Comparison of ENCODE assay signal across 30 cellular contexts in genomic region chr6:26581164-26581915, GRCh38. TPM values are rescaled to one million over a fixed set of nuclear protein-coding genes. Genes with fewer than 3 reads are reported as not detected.
DNase-seq lines count a peak whose midpoint lies in the region; ATAC-seq, FAIRE-seq and TF ChIP-seq lines count a peak whose summit lies in the region.
"Had no signal": no experiment of that assay in that cellular context is flagged by ENCODE, and none has a peak within 500 bp of the region (broad histone marks: within the 10 kb centered on the region; RNA-seq: fewer than 3 reads in every experiment).

No MANE protein-coding gene starts in this region.

- no peak overlapping the region for H3K4me3 ChIP-seq in OCI-LY7 (ENCODE audit: low read depth, low read length, poor library complexity, severe bottlenecking)
- H3K4me3 ChIP-seq in K562 = no peak overlapping the region
- H3K4me3 ChIP-seq: BLaER1, GM12878 had no signal

- TF ChIP-seq POLR2A in K562 (conservative IDR thresholded peaks at IDR 0.05) = no peak

- H3K4me3 Mint-ChIP-seq in activated T-cell treated with anti-CD3 and anti-CD28 coated beads, Interleukin-2, amount 50 U/mL, for 72 hours = peak overlapping the region; percentile 30 to 62
- no peak overlapping the region for H3K4me3 Mint-ChIP-seq in activated T-cell treated with anti-CD3 and anti-CD28 coated beads, Interleukin-2, amount 50 U/mL, for 4 hours
- H3K4me3 Mint-ChIP-seq in stimulated activated naive CD8-positive, alpha-beta T cell treated with anti-CD3 and anti-CD28 coated beads, Interleukin-15, amount 100 ng/mL, for 72 hours = no peak overlapping the region
- H3K4me3 Mint-ChIP-seq in naive thymus-derived CD8-positive, alpha-beta T cell = no peak overlapping the region
- H3K4me3 Mint-ChIP-seq: B cell; CD14-positive monocyte; CD4-positive, alpha-beta memory T cell; CD4-positive, CD25-positive, alpha-beta regulatory T cell; CD8-positive, alpha-beta memory T cell had no signal

- CTCF ChIA-PET in OCI-LY7 (lab: Charles Lee; ENCODE audit: unreplicated experiment) (interaction anchor here (0.6 kb wide), 1 partner anchor 14 kb away, joined by 3 read pairs; no protein-coding TSS in a partner anchor), K562 (lab: Yijun Ruan, JAX; ENCODE audit: low intra/inter-chr PET ratio) (no interaction called here)

- H3K9me1 ChIP-seq in K562 (ENCODE audit: control insufficient read depth, insufficient read depth, low read length) = no peaks in the 10 kb centered on the region

- peaks cover 30% of the 10 kb centered on the region for H3K4me1 Mint-ChIP-seq in activated T-cell treated with anti-CD3 and anti-CD28 coated beads, Interleukin-2, amount 50 U/mL, for 72 hours (ENCODE audit: low read depth)
- H3K4me1 Mint-ChIP-seq in activated T-cell treated with anti-CD3 and anti-CD28 coated beads, Interleukin-2, amount 50 U/mL, for 4 hours (ENCODE audit: low read depth) = peaks cover 14% of the 10 kb centered on the region
- H3K4me1 Mint-ChIP-seq in stimulated activated naive CD8-positive, alpha-beta T cell treated with anti-CD3 and anti-CD28 coated beads, Interleukin-15, amount 100 ng/mL, for 72 hours = peaks cover 31% of the 10 kb centered on the region
- H3K4me1 Mint-ChIP-seq in naive thymus-derived CD8-positive, alpha-beta T cell = peaks cover 2 to 18% (median 14%) of the 10 kb centered on the region in 4 donors

- H3K4me1 ChIP-seq in OCI-LY7 (ENCODE audit: insufficient read depth, low read length, poor library complexity, severe bottlenecking) = peaks cover 3% of the 10 kb centered on the region
- H3K4me1 ChIP-seq in K562 (replicated peaks in 1 of 2; ENCODE audit: control insufficient read depth in 2 of 2, insufficient read depth in 2 of 2, low read length in 2 of 2) = peaks cover 12 to 16% of the 10 kb centered on the region in 2 experiments; a peak in 4 of 5 replicates

- no TSS peak for BruUV-seq in OCI-LY7 (replicated peaks; lab: Mats Ljungman, UMichigan)
- BruUV-seq in K562 (replicated peaks; lab: Mats Ljungman, UMichigan) = no TSS peak

- H3K9ac ChIP-seq in K562 (ENCODE audit: insufficient read depth in 1 of 2, low read depth in 2 of 2, low read length in 2 of 2) = no peak overlapping the region
- H3K9ac ChIP-seq: BLaER1 had no signal

- intact Hi-C loops in OCI-LY7 (cut with micrococcal nuclease; ENCODE audit: unreplicated experiment) = no loop called here
- intact Hi-C loops in K562 (cut with micrococcal nuclease) = no loop called here

- peak overlapping the region; percentile 62 for H3K27ac Mint-ChIP-seq in activated T-cell treated with anti-CD3 and anti-CD28 coated beads, Interleukin-2, amount 50 U/mL, for 72 hours
- peak overlapping the region; percentile 1 to 84 for H3K27ac Mint-ChIP-seq in stimulated activated naive CD8-positive, alpha-beta T cell treated with anti-CD3 and anti-CD28 coated beads, Interleukin-15, amount 100 ng/mL, for 72 hours
- H3K27ac Mint-ChIP-seq in naive thymus-derived CD8-positive, alpha-beta T cell = no peak overlapping the region
- H3K27ac Mint-ChIP-seq: B cell; CD4-positive, CD25-positive, alpha-beta regulatory T cell; CD8-positive, alpha-beta memory T cell had no signal

- peak; percentile 48 to 63 for ATAC-seq in activated T-cell treated with anti-CD3 and anti-CD28 coated beads, Interleukin-2, amount 50 U/mL, for 72 hours (replicated peaks in 1 of 2)
- ATAC-seq in activated T-cell treated with anti-CD3 and anti-CD28 coated beads, Interleukin-2, amount 50 U/mL, for 4 hours = no peak
- ATAC-seq in stimulated activated naive CD8-positive, alpha-beta T cell treated with anti-CD3 and anti-CD28 coated beads, Interleukin-15, amount 100 ng/mL, for 72 hours = peak; percentile 75
- ATAC-seq in stimulated activated naive CD8-positive, alpha-beta T cell treated with anti-CD3 and anti-CD28 coated beads, Interleukin-15, Interleukin-2, amounts not matched to agents 100 U/mL and 50 U/mL, for 24 hours = no peak
- no peak for ATAC-seq in K562
- no peak for ATAC-seq in naive thymus-derived CD8-positive, alpha-beta T cell
- ATAC-seq: GM12878 had no signal

- H3K9me3 Mint-ChIP-seq in activated T-cell treated with anti-CD3 and anti-CD28 coated beads, Interleukin-2, amount 50 U/mL, for 72 hours = peaks cover 3 to 7% of the 10 kb centered on the region in 2 donors
- peaks cover 10% of the 10 kb centered on the region for H3K9me3 Mint-ChIP-seq in activated T-cell treated with anti-CD3 and anti-CD28 coated beads, Interleukin-2, amount 50 U/mL, for 4 hours
- H3K9me3 Mint-ChIP-seq in stimulated activated naive CD8-positive, alpha-beta T cell treated with anti-CD3 and anti-CD28 coated beads, Interleukin-15, amount 100 ng/mL, for 72 hours = peaks cover 9 to 12% of the 10 kb centered on the region in 2 donors
- H3K9me3 Mint-ChIP-seq in naive thymus-derived CD8-positive, alpha-beta T cell = peaks cover 0 to 23% (median 9%) of the 10 kb centered on the region in 9 donors

- 21% methylated on average over 4 of the region's 4 CpGs for WGBS in K562 (ENCODE audit: insufficient coverage, low coverage, missing lambda C conversion rate)

- no peaks in the 10 kb centered on the region for H3K27me3 ChIP-seq in K562 (ENCODE audit: control insufficient read depth in 2 of 2, insufficient read depth in 2 of 2, low read length in 2 of 2)
- H3K27me3 ChIP-seq: BLaER1 had no signal

- H3K79me2 ChIP-seq in OCI-LY7 (ENCODE audit: insufficient read depth, low read depth, low read length) (no peaks in the 10 kb centered on the region), K562 (ENCODE audit: control insufficient read depth, insufficient read depth, low read length) (no peaks in the 10 kb centered on the region)

- H3K9me2 ChIP-seq in OCI-LY7 (ENCODE audit: insufficient read depth, low read length) = no peaks in the 10 kb centered on the region

- in situ Hi-C loops in K562 (cut with MboI) = no loop called here

- FAIRE-seq in K562 (lab: Jason Lieb, UNC) = no peak
- FAIRE-seq: A204.1, GM12878, GM12892, GM18507, GM19239 had no signal

- H4K20me1 ChIP-seq in OCI-LY7 (ENCODE audit: insufficient read depth, low read length) (no peaks in the 10 kb centered on the region), K562 (replicated peaks; ENCODE audit: control insufficient read depth, insufficient read depth, low read length) (no peaks in the 10 kb centered on the region)
- H4K20me1 ChIP-seq: BLaER1 had no signal

- no peak for TF ChIP-seq RAD21 in K562 (CRISPR knock-in tag; conservative IDR thresholded peaks at IDR 0.05 in 1 of 2, IDR thresholded peaks at IDR 0.05 in 1 of 2)

- no peak overlapping the region for H3K4me2 ChIP-seq in OCI-LY7 (ENCODE audit: low read length)
- no peak overlapping the region for H3K4me2 ChIP-seq in K562 (ENCODE audit: insufficient read depth, low read length)
- H3K4me2 ChIP-seq: BLaER1 had no signal

- peaks cover 35% of the 10 kb centered on the region for H3K27me3 Mint-ChIP-seq in activated T-cell treated with anti-CD3 and anti-CD28 coated beads, Interleukin-2, amount 50 U/mL, for 72 hours (ENCODE audit: low read depth)
- peaks cover 4% of the 10 kb centered on the region for H3K27me3 Mint-ChIP-seq in activated T-cell treated with anti-CD3 and anti-CD28 coated beads, Interleukin-2, amount 50 U/mL, for 4 hours (ENCODE audit: low read depth)
- peaks cover 28% of the 10 kb centered on the region for H3K27me3 Mint-ChIP-seq in stimulated activated naive CD8-positive, alpha-beta T cell treated with anti-CD3 and anti-CD28 coated beads, Interleukin-15, amount 100 ng/mL, for 72 hours
- H3K27me3 Mint-ChIP-seq in naive thymus-derived CD8-positive, alpha-beta T cell = peaks cover 10 to 35% (median 17%) of the 10 kb centered on the region in 5 donors

- POLR2A ChIA-PET in OCI-LY7 (lab: Charles Lee) = interaction anchor here (0.7 kb wide), 1 partner anchor 679 kb away, joined by 3 read pairs; no protein-coding TSS in a partner anchor
- POLR2A ChIA-PET in K562 (lab: Yijun Ruan, JAX) = interaction anchor here (0.7 to 1.8 kb wide), 3 partner anchors 14 to 566 kb away, joined by 3 to 4 read pairs (median 4); a partner anchor contains a TSS
- POLR2A ChIA-PET in naive thymus-derived CD8-positive, alpha-beta T cell (lab: Charles Lee) = interaction anchor here (0.6 to 0.8 kb wide), 2 partner anchors 223 to 477 kb away, joined by 4 to 5 read pairs; no protein-coding TSS in a partner anchor

- H3K36me3 ChIP-seq in OCI-LY7 (ENCODE audit: insufficient read depth, low read length) = no peaks in the 10 kb centered on the region
- no peaks in the 10 kb centered on the region for H3K36me3 ChIP-seq in K562 (ENCODE audit: control insufficient read depth, insufficient read depth, low read length)
- H3K36me3 ChIP-seq: BLaER1 had no signal

- H3K27ac ChIP-seq in OCI-LY7 (ENCODE audit: low read depth, low read length, poor library complexity, severe bottlenecking) (no peak overlapping the region), K562 (ENCODE audit: extremely low read depth, low read depth, low read length) (no peak overlapping the region)
- H3K27ac ChIP-seq: BLaER1 had no signal

- H3K9me3 ChIP-seq in OCI-LY7 (ENCODE audit: low read length) (peaks cover 8% of the 10 kb centered on the region), K562 (replicated peaks; ENCODE audit: control insufficient read depth, insufficient read depth, low read depth, low read length) (no peaks in the 10 kb centered on the region; the same call in 1 of the 2 replicates)

- H2AFZ ChIP-seq in OCI-LY7 (ENCODE audit: low read length) (peak overlapping the region; percentile 66), K562 (ENCODE audit: low read depth, low read length) (no peak overlapping the region)

- peaks cover 7 to 9% of the 10 kb centered on the region in 2 donors for H3K36me3 Mint-ChIP-seq in activated T-cell treated with anti-CD3 and anti-CD28 coated beads, Interleukin-2, amount 50 U/mL, for 72 hours (ENCODE audit: insufficient read depth in 2 of 2)
- H3K36me3 Mint-ChIP-seq in activated T-cell treated with anti-CD3 and anti-CD28 coated beads, Interleukin-2, amount 50 U/mL, for 4 hours (ENCODE audit: insufficient read depth) = no peaks in the 10 kb centered on the region
- peaks cover 0 to 10% (median 0%) of the 10 kb centered on the region in 3 donors for H3K36me3 Mint-ChIP-seq in naive thymus-derived CD8-positive, alpha-beta T cell
- H3K36me3 Mint-ChIP-seq: CD14-positive monocyte; CD4-positive, CD25-positive, alpha-beta regulatory T cell had no signal

- DNase-seq in activated T-cell treated with anti-CD3 and anti-CD28 coated beads, Interleukin-2, amount 50 U/mL, for 72 hours = no peak
- DNase-seq in activated T-cell treated with anti-CD3 and anti-CD28 coated beads, Interleukin-2, amount 50 U/mL, for 4 hours = no peak
- DNase-seq in stimulated activated naive CD8-positive, alpha-beta T cell treated with anti-CD3 and anti-CD28 coated beads, Interleukin-15, amount 100 ng/mL, for 72 hours = no peak
- DNase-seq in stimulated activated naive CD8-positive, alpha-beta T cell treated with anti-CD3 and anti-CD28 coated beads, Interleukin-15, Interleukin-2, amounts not matched to agents 100 U/mL and 50 U/mL, for 24 hours = no peak
- DNase-seq in OCI-LY7 (ENCODE audit: low spot score) (no peak), K562 (ENCODE audit: extremely low read depth in 1 of 4, low spot score in 3 of 4) (no peak), GM19238 (ENCODE audit: insufficient read length, low spot score) (no peak)
- DNase-seq in naive thymus-derived CD8-positive, alpha-beta T cell = no peak
- DNase-seq: 8988T; AML-193; C1 segment of cervical spinal cord; CD4-positive, alpha-beta memory T cell; CD4-positive, CD25-positive, alpha-beta regulatory T cell; CD8-positive, alpha-beta memory T cell; COR-L47; DMS 273 treated with DMSO at 0.1 percent for 48 hours; DMS153; DMS53; DMS79; DND-41; EL; GDM1 had no signal

- no peak for TF ChIP-seq EP300 in K562 (IDR thresholded peaks at IDR 0.05; ENCODE audit: low read length)

- TF ChIP-seq CTCF in OCI-LY7 (conservative IDR thresholded peaks at IDR 0.05; ENCODE audit: low read length) (no peak), K562 (IDR thresholded peaks at IDR 0.05 in 2 of 3, conservative IDR thresholded peaks at IDR 0.05 in 1 of 3; ENCODE audit: insufficient read depth in 2 of 3, low read depth in 1 of 3, low read length in 3 of 3) (no peak)

RNA-seq across cellular contexts. Expression of gene ABT1, which starts 15.4 kb away (rescaled TPM):
- 10 to 100 TPM; 20.9 to 21.8 TPM for total RNA-seq in activated T-cell treated with anti-CD3 and anti-CD28 coated beads, Interleukin-2, amount 50 U/mL, for 72 hours
- 10 to 100 TPM; 49.2 to 51.1 (median 49.5) TPM for total RNA-seq in activated T-cell treated with anti-CD3 and anti-CD28 coated beads, Interleukin-2, amount 50 U/mL, for 4 hours
- total RNA-seq in OCI-LY7 (2014; rRNA removed; shearing (Covaris generic)) = 32.2 and 34.6 TPM in 2 replicates
- total RNA-seq in OCI-LY7 (2022) (25.3 and 26.3 TPM in 2 replicates), K562 (2014; rRNA removed) (52.7 and 60.6 TPM in 2 replicates), K562 (2014; rRNA removed; fragmentation: Illumina TruSeq; extraction: Trizol) (19.9 and 21.5 TPM in 2 replicates), K562 (2015; rRNA removed; fragmentation: Illumina TruSeq; extraction: Trizol) (37.9 and 40.7 TPM in 2 replicates), K562 (2021) (45.4 and 47.8 TPM in 2 replicates)
- total RNA-seq in K562 (2011; cell fraction: chromatin; rRNA removed; ENCODE audit: low replicate concordance) = 19.4 and 24.4 TPM in 2 replicates
- 28.8 and 31.2 TPM in 2 replicates for total RNA-seq in K562 (2011; cell fraction: nucleolus; rRNA removed)
- 29.9 and 34.0 TPM in 2 replicates for total RNA-seq in K562 (2011; cell fraction: nucleoplasm; rRNA removed)
- polyA plus RNA-seq in K562 (2011; rRNA removed) (45.9 and 47.2 TPM in 2 replicates), K562 (2014; fragmentation: Illumina TruSeq; extraction: Trizol) (29.6 and 40.5 TPM in 2 replicates), K562 (2014; fragmentation: Nextera tagmentation; extraction: Ambion mirVana) (10 to 100 TPM in 1 of 2 experiments, 1 to 10 TPM in 1; 8.8 to 25.2 TPM), K562 (2014; rRNA removed) (51.1 and 59.4 TPM in 2 replicates)
- polyA plus RNA-seq in K562 (2011; cell fraction: cytosol; rRNA removed) = 54.9 and 75.5 TPM in 2 replicates
- 31.7 and 32.1 TPM in 2 replicates for polyA plus RNA-seq in K562 (2011; cell fraction: nucleus; rRNA removed)
- polyA plus RNA-seq in K562 (2012) = 28.3 and 30.1 TPM in 2 replicates
- polyA minus RNA-seq in K562 (2011; rRNA and poly(A)+ RNA removed) = 19.4 and 21.4 TPM in 2 replicates
- 17.9 and 18.6 TPM in 2 replicates for polyA minus RNA-seq in K562 (2011; cell fraction: cytosol; rRNA and poly(A)+ RNA removed)
- polyA minus RNA-seq in K562 (2011; cell fraction: nucleus; rRNA and poly(A)+ RNA removed) = 26.0 and 42.1 TPM in 2 replicates
- 10 to 100 TPM; 41.8 to 43.1 TPM for total RNA-seq in naive thymus-derived CD8-positive, alpha-beta T cell
- polyA plus RNA-seq in naive thymus-derived CD8-positive, alpha-beta T cell = 10 to 100 TPM; 36.7 to 43.6 (median 39.9) TPM

RNA-seq across cellular contexts. Expression of gene HMGN4, which starts 43.2 kb away (rescaled TPM):
- 10 to 100 TPM; 84.7 to 90.9 TPM for total RNA-seq in activated T-cell treated with anti-CD3 and anti-CD28 coated beads, Interleukin-2, amount 50 U/mL, for 72 hours
- 10 to 100 TPM; 63.4 to 73.4 (median 72.0) TPM for total RNA-seq in activated T-cell treated with anti-CD3 and anti-CD28 coated beads, Interleukin-2, amount 50 U/mL, for 4 hours
- 113 and 116 TPM in 2 replicates for total RNA-seq in OCI-LY7 (2014; rRNA removed; shearing (Covaris generic))
- 104 and 113 TPM in 2 replicates for total RNA-seq in OCI-LY7 (2022)
- total RNA-seq in K562 (2011; cell fraction: chromatin; rRNA removed; ENCODE audit: low replicate concordance) = 23.4 and 44.5 TPM in 2 replicates
- total RNA-seq in K562 (2011; cell fraction: nucleolus; rRNA removed) = 13.5 and 15.3 TPM in 2 replicates
- 28.3 and 34.4 TPM in 2 replicates for total RNA-seq in K562 (2011; cell fraction: nucleoplasm; rRNA removed)
- total RNA-seq in K562 (2014; rRNA removed) = 71.8 and 87.5 TPM in 2 replicates
- 134 and 145 TPM in 2 replicates for total RNA-seq in K562 (2014; rRNA removed; fragmentation: Illumina TruSeq; extraction: Trizol)
- 100 and 102 TPM in 2 replicates for total RNA-seq in K562 (2015; rRNA removed; fragmentation: Illumina TruSeq; extraction: Trizol)
- 78.8 and 79.9 TPM in 2 replicates for total RNA-seq in K562 (2021)
- polyA plus RNA-seq in K562 (2011; rRNA removed) = 95.4 and 111 TPM in 2 replicates
- 35.3 and 57.4 TPM in 2 replicates for polyA plus RNA-seq in K562 (2011; cell fraction: cytosol; rRNA removed)
- polyA plus RNA-seq in K562 (2011; cell fraction: nucleus; rRNA removed) = 24.5 and 38.9 TPM in 2 replicates
- 65.4 and 94.0 TPM in 2 replicates for polyA plus RNA-seq in K562 (2012)
- 97.0 and 104 TPM in 2 replicates for polyA plus RNA-seq in K562 (2014; fragmentation: Illumina TruSeq; extraction: Trizol)
- polyA plus RNA-seq in K562 (2014; fragmentation: Nextera tagmentation; extraction: Ambion mirVana) = 10 to 100 TPM; 35.4 to 41.1 TPM
- polyA plus RNA-seq in K562 (2014; rRNA removed) = 92.2 and 94.1 TPM in 2 replicates
- polyA minus RNA-seq in K562 (2011; rRNA and poly(A)+ RNA removed) = 76.2 and 81.4 TPM in 2 replicates
- polyA minus RNA-seq in K562 (2011; cell fraction: cytosol; rRNA and poly(A)+ RNA removed) = 32.2 and 35.4 TPM in 2 replicates
- 8.2 and 16.9 TPM in 2 replicates for polyA minus RNA-seq in K562 (2011; cell fraction: nucleus; rRNA and poly(A)+ RNA removed)
- total RNA-seq in naive thymus-derived CD8-positive, alpha-beta T cell = 10 to 100 TPM; 73.3 to 77.5 TPM
- 100 to 1,000 TPM; 110 to 183 (median 151) TPM for polyA plus RNA-seq in naive thymus-derived CD8-positive, alpha-beta T cell

Comparison
In these comparisons a context has a peak if more than half of its experiments do, and no peak if none do; other contexts are left out.
1. ATAC-seq: peak in activated T-cell treated with anti-CD3 and anti-CD28 coated beads, Interleukin-2, amount 50 U/mL, for 72 hours (2 of 2) and stimulated activated naive CD8-positive, alpha-beta T cell treated with anti-CD3 and anti-CD28 coated beads, Interleukin-15, amount 100 ng/mL, for 72 hours (single experiment); none in activated T-cell treated with anti-CD3 and anti-CD28 coated beads, Interleukin-2, amount 50 U/mL, for 4 hours (0 of 2), stimulated activated naive CD8-positive, alpha-beta T cell treated with anti-CD3 and anti-CD28 coated beads, Interleukin-15, Interleukin-2, amounts not matched to agents 100 U/mL and 50 U/mL, for 24 hours (single experiment), K562 (single experiment) and naive thymus-derived CD8-positive, alpha-beta T cell (0 of 2).
2. H3K4me3 Mint-ChIP-seq: peak in activated T-cell treated with anti-CD3 and anti-CD28 coated beads, Interleukin-2, amount 50 U/mL, for 72 hours (2 of 2); none in activated T-cell treated with anti-CD3 and anti-CD28 coated beads, Interleukin-2, amount 50 U/mL, for 4 hours (single experiment), stimulated activated naive CD8-positive, alpha-beta T cell treated with anti-CD3 and anti-CD28 coated beads, Interleukin-15, amount 100 ng/mL, for 72 hours (0 of 2) and naive thymus-derived CD8-positive, alpha-beta T cell (0 of 10).
3. H3K27ac Mint-ChIP-seq: peak in activated T-cell treated with anti-CD3 and anti-CD28 coated beads, Interleukin-2, amount 50 U/mL, for 72 hours (single experiment) and stimulated activated naive CD8-positive, alpha-beta T cell treated with anti-CD3 and anti-CD28 coated beads, Interleukin-15, amount 100 ng/mL, for 72 hours (2 of 2); none in naive thymus-derived CD8-positive, alpha-beta T cell (0 of 10).